ENCODE assay signal across 1 cellular context in the genomic region with DNA sequence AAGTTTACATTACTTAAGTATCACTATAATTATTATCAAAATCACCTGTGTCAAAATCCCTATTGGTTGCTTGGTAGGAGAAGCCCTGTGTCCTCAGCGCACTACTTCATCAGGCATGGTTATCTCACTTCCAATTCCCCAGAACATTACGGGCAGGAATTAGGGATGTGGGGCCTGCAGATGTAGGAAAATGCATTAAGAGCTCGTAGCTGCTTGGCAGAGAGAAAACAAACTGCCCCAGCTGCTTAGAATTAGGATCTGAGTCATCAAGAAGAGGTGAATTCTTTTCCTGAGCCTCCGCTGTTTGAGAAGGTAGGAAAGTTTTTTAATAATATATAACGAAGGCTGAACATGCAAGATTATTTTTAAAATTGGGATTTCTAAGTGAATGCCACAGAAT.
TF ChIP-seq lines count a peak whose summit lies in the region.

No MANE protein-coding gene starts in this region.

TF ChIP-seq in endothelial cell of umbilical vein, 7 proteins besides CTCF, POLR2A, EP300 and RAD21:
- no peak for TF ChIP-seq JUN (IDR thresholded peaks at IDR 0.05; ENCODE audit: borderline replicate concordance, insufficient read depth, insufficient read length, low read depth)
- no peak for TF ChIP-seq FOS (IDR thresholded peaks at IDR 0.05; ENCODE audit: borderline replicate concordance, insufficient read depth, low read length)
- TF ChIP-seq EZH2 (IDR thresholded peaks at IDR 0.05; ENCODE audit: borderline replicate concordance, low read depth, low read length, severe bottlenecking), result no peak
- TF ChIP-seq, protein P1, sequence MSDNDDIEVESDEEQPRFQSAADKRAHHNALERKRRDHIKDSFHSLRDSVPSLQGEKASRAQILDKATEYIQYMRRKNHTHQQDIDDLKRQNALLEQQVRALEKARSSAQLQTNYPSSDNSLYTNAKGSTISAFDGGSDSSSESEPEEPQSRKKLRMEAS (IDR thresholded peaks at IDR 0.05; ENCODE audit: insufficient read depth, insufficient read length), result no peak
- TF ChIP-seq GATA2 (IDR thresholded peaks at IDR 0.05; ENCODE audit: insufficient read depth, insufficient read length, low read depth, low read length), result no peak
